ENCODE assay signal across 19 cellular contexts in genomic region chr19:34767967-34768366, GRCh38. TPM values are rescaled to one million over a fixed set of nuclear protein-coding genes. Genes with fewer than 3 reads are reported as not detected.
DNase-seq lines count a peak whose midpoint lies in the region; ATAC-seq, FAIRE-seq and TF ChIP-seq lines count a peak whose summit lies in the region.
"Had no signal": no experiment of that assay in that cellular context is flagged by ENCODE, and none has a peak within 500 bp of the region (broad histone marks: within the 10 kb centered on the region; RNA-seq: fewer than 3 reads in every experiment).

No MANE protein-coding gene starts in this region.

- CTCF ChIA-PET in A549 (lab: Yijun Ruan, JAX), result no interaction called here
- CTCF ChIA-PET in naive thymus-derived CD4-positive, alpha-beta T cell (lab: Charles Lee), result interaction anchor here (1.1 kb wide), 1 partner anchor 741 kb away, joined by 3 read pairs; no protein-coding TSS in a partner anchor

- H3K4me2 ChIP-seq in A549, result no peak overlapping the region
- H3K4me2 ChIP-seq: BLaER1, GM23338 had no signal

- DNase-seq in A549 (ENCODE audit: low read depth in 1 of 2, low spot score in 1 of 2), result no peak
- DNase-seq in D341Med (ENCODE audit: low spot score), result peak; percentile 32
- DNase-seq in NCI-H524 treated with DMSO at 0.1 percent for 48 hours (lab: John Stamatoyannopoulos, UW), result peak; percentile 70
- DNase-seq in endothelial cell (ENCODE audit: low spot score), result no peak
- DNase-seq in MG63, result no peak
- no peak for DNase-seq in naive thymus-derived CD4-positive, alpha-beta T cell
- DNase-seq: CD4-positive, alpha-beta memory T cell; HCEC 1CT; KG1 had no signal

- TF ChIP-seq CTCF in A549 (IDR thresholded peaks at IDR 0.05) (no peak), endothelial cell (IDR thresholded peaks at IDR 0.05; ENCODE audit: unreplicated experiment) (no peak)

- POLR2A ChIA-PET in A549 (lab: Yijun Ruan, JAX), result no interaction called here
- POLR2A ChIA-PET in naive thymus-derived CD4-positive, alpha-beta T cell (lab: Charles Lee), result no interaction called here

- no peak overlapping the region for H3K27ac ChIP-seq in A549
- no peak overlapping the region for H3K27ac ChIP-seq in naive thymus-derived CD4-positive, alpha-beta T cell (ENCODE audit: low read depth, low read length)
- H3K27ac ChIP-seq: BLaER1 had no signal

- H3K4me1 ChIP-seq in A549, result no peaks in the 10 kb centered on the region
- peaks cover 7 to 10% of the 10 kb centered on the region in 2 donors for H3K4me1 ChIP-seq in naive thymus-derived CD4-positive, alpha-beta T cell (ENCODE audit: control insufficient read depth in 2 of 2, insufficient read depth in 2 of 2, low read length in 2 of 2)

- H3K36me3 Mint-ChIP-seq in endothelial cell (ENCODE audit: low read depth, unreplicated experiment), result peaks cover 80% of the 10 kb centered on the region
- peaks cover 20 to 75% (median 64%) of the 10 kb centered on the region in 5 donors for H3K36me3 Mint-ChIP-seq in naive thymus-derived CD4-positive, alpha-beta T cell

- peaks cover 5% of the 10 kb centered on the region for H3K9me3 Mint-ChIP-seq in endothelial cell (ENCODE audit: unreplicated experiment)
- H3K9me3 Mint-ChIP-seq in naive thymus-derived CD4-positive, alpha-beta T cell, result peaks cover 12 to 41% (median 23%) of the 10 kb centered on the region in 11 donors

- no peak overlapping the region for H3K27ac Mint-ChIP-seq in endothelial cell (ENCODE audit: unreplicated experiment)
- H3K27ac Mint-ChIP-seq in naive thymus-derived CD4-positive, alpha-beta T cell, result peak overlapping the region in 1 of 9 donors; percentile 25
- H3K27ac Mint-ChIP-seq: CD14-positive monocyte; CD4-positive, alpha-beta memory T cell; GM23338; IgD-negative memory B cell had no signal

- intact Hi-C loops in naive thymus-derived CD4-positive, alpha-beta T cell (cut with micrococcal nuclease), result no loop called here

- peaks cover 3% of the 10 kb centered on the region for H3K27me3 Mint-ChIP-seq in endothelial cell (ENCODE audit: unreplicated experiment)
- H3K27me3 Mint-ChIP-seq in naive thymus-derived CD4-positive, alpha-beta T cell, result no peaks in the 10 kb centered on the region
- H3K27me3 Mint-ChIP-seq: CD4-positive, alpha-beta memory T cell; IgD-negative memory B cell had no signal

- TF ChIP-seq POLR2A in A549 (IDR thresholded peaks at IDR 0.05; ENCODE audit: low read length), result no peak

- no peak for TF ChIP-seq RAD21 in A549 (conservative IDR thresholded peaks at IDR 0.05 in 1 of 2, IDR thresholded peaks at IDR 0.05 in 1 of 2)

- peaks cover 90% of the 10 kb centered on the region for H3K9me3 ChIP-seq in A549
- H3K9me3 ChIP-seq in MG63, result peaks cover 14% of the 10 kb centered on the region; the same call in 1 of the 2 replicates
- peaks cover 0 to 17% (median 7%) of the 10 kb centered on the region in 3 experiments for H3K9me3 ChIP-seq in naive thymus-derived CD4-positive, alpha-beta T cell (ENCODE audit: control insufficient read depth in 2 of 3, low read length in 3 of 3)

- H3K4me3 Mint-ChIP-seq in endothelial cell (ENCODE audit: unreplicated experiment), result peak overlapping the region; percentile 34
- no peak overlapping the region for H3K4me3 Mint-ChIP-seq in naive thymus-derived CD4-positive, alpha-beta T cell
- H3K4me3 Mint-ChIP-seq: CD14-positive monocyte, GM23338, IgD-negative memory B cell had no signal

- H3K4me1 Mint-ChIP-seq in endothelial cell (ENCODE audit: unreplicated experiment), result peaks cover 8% of the 10 kb centered on the region
- peaks cover 12 to 17% (median 15%) of the 10 kb centered on the region in 7 donors for H3K4me1 Mint-ChIP-seq in naive thymus-derived CD4-positive, alpha-beta T cell

- H3K36me3 ChIP-seq in MG63, result peaks cover 49% of the 10 kb centered on the region
- peaks cover 6 to 55% (median 15%) of the 10 kb centered on the region in 3 experiments for H3K36me3 ChIP-seq in naive thymus-derived CD4-positive, alpha-beta T cell (ENCODE audit: control insufficient read depth in 2 of 3, insufficient read depth in 3 of 3, low read length in 3 of 3)

- TF ChIP-seq EP300 in A549 (IDR thresholded peaks at IDR 0.05), result no peak

- FAIRE-seq in A549 (lab: Jason Lieb, UNC), result no peak
- FAIRE-seq: G401.6, GM12891, H54, HTR-8/SVneo had no signal

- 36% methylated on average over 3 of the region's 3 CpGs for WGBS in A549 (ENCODE audit: missing lambda C conversion rate)

- ATAC-seq in A549 (no peak), HG03460 (IDR thresholded peaks at IDR 0.05; ENCODE audit: unreplicated experiment) (no peak)
- ATAC-seq in naive thymus-derived CD4-positive, alpha-beta T cell, result no peak
- ATAC-seq: GM23338 had no signal

- H3K4me3 ChIP-seq in A549, result no peak overlapping the region
- no peak overlapping the region for H3K4me3 ChIP-seq in MG63
- no peak overlapping the region for H3K4me3 ChIP-seq in naive thymus-derived CD4-positive, alpha-beta T cell (ENCODE audit: low read length)
- H3K4me3 ChIP-seq: BLaER1, GM23338 had no signal

- H3K27me3 ChIP-seq in MG63, result no peaks in the 10 kb centered on the region
- no peaks in the 10 kb centered on the region for H3K27me3 ChIP-seq in naive thymus-derived CD4-positive, alpha-beta T cell (ENCODE audit: control insufficient read depth in 2 of 2, insufficient read depth in 2 of 2, low read length in 2 of 2)
- H3K27me3 ChIP-seq: BLaER1 had no signal

TF ChIP-seq in A549, 52 proteins besides CTCF, POLR2A, EP300 and RAD21:
- TF ChIP-seq E2F6 (IDR thresholded peaks at IDR 0.05; ENCODE audit: borderline replicate concordance, low read depth) (no peak), HES2 (IDR thresholded peaks at IDR 0.05) (no peak), ZC3H11A (IDR thresholded peaks at IDR 0.05) (no peak), FOXS1 (CRISPR knock-in tag; IDR thresholded peaks at IDR 0.05) (no peak), MAFK (IDR thresholded peaks at IDR 0.05; ENCODE audit: partially characterized antibody) (peak; percentile 53)

RNA-seq across cellular contexts. Expression of gene ZNF599, which starts 5.0 kb away (rescaled TPM):
- polyA plus RNA-seq in A549 (2011; rRNA removed) (3.5 and 3.9 TPM in 2 replicates), A549 (2017; fragmentation: RNase III; extraction: RNeasy Plus Mini Kit Qiagen cat#74134 plus additional on column Dnase treatment) (2.6 to 2.8 TPM (median 2.8 TPM) in 3 replicates)
- polyA plus RNA-seq in A549 (2012; cell fraction: cytosol; rRNA removed), result 4.3 and 4.7 TPM in 2 replicates
- 2.9 and 4.1 TPM in 2 replicates for polyA plus RNA-seq in A549 (2012; cell fraction: nucleus; rRNA removed)
- 1.5 and 1.6 TPM in 2 replicates for polyA minus RNA-seq in A549 (2011; rRNA and poly(A)+ RNA removed)
- total RNA-seq in endothelial cell (ENCODE audit: unreplicated experiment), result 7.8 TPM
- total RNA-seq in MG63 (2014; rRNA removed; shearing (Covaris generic); ENCODE audit: low replicate concordance), result 4.9 and 12.3 TPM in 2 replicates
- total RNA-seq in naive thymus-derived CD4-positive, alpha-beta T cell, result 10 to 100 TPM in 2 of 5 experiments, 1 to 10 TPM in 3; 2.9 to 11.6 (median 5.3) TPM
- 10 to 100 TPM in 1 of 2 donors, 1 to 10 TPM in 1; 9.6 to 10.9 TPM for polyA plus RNA-seq in naive thymus-derived CD4-positive, alpha-beta T cell

RNA-seq across cellular contexts. Expression of gene ZNF181, which starts 33.9 kb away (rescaled TPM):
- polyA plus RNA-seq in A549 (2011; rRNA removed) (19.3 and 24.6 TPM in 2 replicates), A549 (2017; fragmentation: RNase III; extraction: RNeasy Plus Mini Kit Qiagen cat#74134 plus additional on column Dnase treatment) (13.6 to 17.0 TPM (median 14.2 TPM) in 3 replicates)
- polyA plus RNA-seq in A549 (2012; cell fraction: cytosol; rRNA removed), result 4.6 and 5.1 TPM in 2 replicates
- polyA plus RNA-seq in A549 (2012; cell fraction: nucleus; rRNA removed), result 5.4 and 5.8 TPM in 2 replicates
- 6.9 and 8.9 TPM in 2 replicates for polyA minus RNA-seq in A549 (2011; rRNA and poly(A)+ RNA removed)
- total RNA-seq in endothelial cell (ENCODE audit: unreplicated experiment), result 12.9 TPM
- 17.2 and 24.2 TPM in 2 replicates for total RNA-seq in MG63 (2014; rRNA removed; shearing (Covaris generic); ENCODE audit: low replicate concordance)
- 10 to 100 TPM in 2 of 5 experiments, 1 to 10 TPM in 3; 4.8 to 28.5 (median 8.4) TPM for total RNA-seq in naive thymus-derived CD4-positive, alpha-beta T cell
- 10 to 100 TPM; 34.5 to 36.0 TPM for polyA plus RNA-seq in naive thymus-derived CD4-positive, alpha-beta T cell
- total RNA-seq: A172 had no signal

Comparison
In these comparisons a context has a peak if more than half of its experiments do, and no peak if none do; other contexts are left out.
1. DNase-seq: peak in D341Med (single experiment) and NCI-H524 treated with DMSO at 0.1 percent for 48 hours (single experiment); none in A549 (0 of 2), endothelial cell (single experiment), MG63 (single experiment) and naive thymus-derived CD4-positive, alpha-beta T cell (0 of 9).